ENCODE assay signal across 1 cellular context in genomic region chr7:104272767-104273384, GRCh38.
TF ChIP-seq lines count a peak whose summit lies in the region.

No MANE protein-coding gene starts in this region.

TF ChIP-seq in H1, 55 proteins besides CTCF, POLR2A, EP300 and RAD21 (continued from another document):
- TF ChIP-seq ATF2 (IDR thresholded peaks at IDR 0.05; ENCODE audit: low read length), result no peak
- no peak for TF ChIP-seq CEBPB (IDR thresholded peaks at IDR 0.05; ENCODE audit: low read depth, low read length)
- no peak for TF ChIP-seq SIN3A (conservative IDR thresholded peaks at IDR 0.05 in 1 of 2, IDR thresholded peaks at IDR 0.05 in 1 of 2; ENCODE audit: low read depth in 1 of 2, low read length in 2 of 2)
- TF ChIP-seq BCL11A (IDR thresholded peaks at IDR 0.05; ENCODE audit: low read depth in 2 of 2, low read length in 2 of 2), result no peak
- no peak for TF ChIP-seq KDM1A (IDR thresholded peaks at IDR 0.05; ENCODE audit: borderline replicate concordance, low read length)
